ENCODE assay signal across 8 cellular contexts in the genomic region with DNA sequence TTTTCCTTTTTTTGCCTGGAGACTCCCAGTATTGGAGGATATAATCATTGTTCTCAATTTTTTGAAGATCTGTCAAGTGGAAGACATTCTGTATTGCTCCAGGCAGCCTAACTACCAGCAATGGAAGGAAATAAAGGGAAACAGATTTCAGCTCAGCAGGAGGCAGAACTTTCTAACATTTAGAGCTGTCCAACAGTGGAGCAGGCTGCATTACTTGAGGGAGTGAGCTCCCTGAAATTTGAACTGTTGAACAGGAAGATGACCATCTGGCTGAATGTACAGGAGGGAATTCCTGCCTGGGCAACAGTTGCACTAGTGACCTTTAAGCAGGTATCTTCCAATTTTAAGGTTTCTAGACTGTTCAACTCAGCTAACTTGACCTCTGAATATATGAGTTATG. TPM values are rescaled to one million over a fixed set of nuclear protein-coding genes. Genes with fewer than 3 reads are reported as not detected.
DNase-seq lines count a peak whose midpoint lies in the region; ATAC-seq and TF ChIP-seq lines count a peak whose summit lies in the region.

No MANE protein-coding gene starts in this region.

- no peak overlapping the region for H2BK12ac ChIP-seq in mesenchymal stem cell (ENCODE audit: low read length in 2 of 2)

- TF ChIP-seq POLR2A in stomach (IDR thresholded peaks at IDR 0.05): no peak

- H4K91ac ChIP-seq in mesenchymal stem cell (ENCODE audit: low read length): no peak overlapping the region

- H3K18ac ChIP-seq in mesenchymal stem cell (ENCODE audit: low read depth in 1 of 2, low read length in 2 of 2): no peak overlapping the region

- no peak overlapping the region for H2AFZ ChIP-seq in mesenchymal stem cell (ENCODE audit: low read depth, low read length)

- H3K27me3 ChIP-seq in CD4-positive, alpha-beta T cell (ENCODE audit: control insufficient read depth, insufficient read depth, low read length): no peaks in the 10 kb centered on the region
- H3K27me3 ChIP-seq in mesenchymal stem cell (ENCODE audit: control insufficient read depth in 1 of 2, insufficient read depth in 1 of 2, low read length in 2 of 2) (no peaks in the 10 kb centered on the region), stomach (no peaks in the 10 kb centered on the region)

- H3K4me3 ChIP-seq in mesenchymal stem cell (ENCODE audit: insufficient read depth in 1 of 2, low read depth in 1 of 2, low read length in 2 of 2) (no peak overlapping the region), stomach (no peak overlapping the region)

- no peak overlapping the region for H2BK120ac ChIP-seq in mesenchymal stem cell (ENCODE audit: low read depth, low read length)

- CTCF ChIA-PET in CD4-positive, alpha-beta T cell (lab: Charles Lee): interaction anchor here (1.1 to 2.2 kb wide), 3 partner anchors 15 to 112 kb away, joined by 3 to 23 read pairs (median 7); partner anchors contain the start of gene HSPA5

- H3K9me3 ChIP-seq in CD4-positive, alpha-beta T cell (ENCODE audit: control insufficient read depth, low read length): no peaks in the 10 kb centered on the region
- H3K9me3 ChIP-seq in mesenchymal stem cell (ENCODE audit: control insufficient read depth, low read length): no peaks in the 10 kb centered on the region
- no peaks in the 10 kb centered on the region for H3K9me3 ChIP-seq in stomach

- H3K4me2 ChIP-seq in mesenchymal stem cell (ENCODE audit: low read length, poor library complexity, severe bottlenecking): no peak overlapping the region

- no peaks in the 10 kb centered on the region for H3K79me1 ChIP-seq in mesenchymal stem cell (replicated peaks; ENCODE audit: low read length, poor library complexity, severe bottlenecking)

- H3K4me1 ChIP-seq in mesenchymal stem cell (ENCODE audit: control insufficient read depth, insufficient read depth, low read depth, low read length): peaks cover 5% of the 10 kb centered on the region
- H3K4me1 ChIP-seq in stomach: peaks cover 15 to 40% (median 26%) of the 10 kb centered on the region in 4 donors

- H3K9ac ChIP-seq in mesenchymal stem cell (ENCODE audit: low read length): no peak overlapping the region

- H3K23ac ChIP-seq in mesenchymal stem cell (ENCODE audit: low read length in 2 of 2): no peak overlapping the region

- ATAC-seq in CD4-positive, alpha-beta T cell (ENCODE audit: poor library complexity): no peak
- ATAC-seq in activated T-helper 17 cell treated with anti-CD3 and anti-CD28 coated beads, Interleukin-2, amount 50 U/mL, for 72 hours (replicated peaks): no peak
- no peak for ATAC-seq in HG03520 (IDR thresholded peaks at IDR 0.05; ENCODE audit: unreplicated experiment)

- no peak overlapping the region for H2BK15ac ChIP-seq in mesenchymal stem cell (ENCODE audit: low read depth, poor library complexity, severe bottlenecking)

- TF ChIP-seq CTCF in CD4-positive, alpha-beta T cell (IDR thresholded peaks at IDR 0.05): no peak
- TF ChIP-seq CTCF in HFFc6 (IDR thresholded peaks at IDR 0.05): no peak
- no peak for TF ChIP-seq CTCF in stomach (IDR thresholded peaks at IDR 0.05)

- no peak overlapping the region for H3K4ac ChIP-seq in mesenchymal stem cell (ENCODE audit: low read depth in 1 of 2, low read length in 2 of 2)

- POLR2A ChIA-PET in CD4-positive, alpha-beta T cell (lab: Charles Lee): interaction anchor here (0.7 to 6.6 kb wide), 3 partner anchors 19 to 319 kb away, joined by 3 to 80 read pairs (median 9); partner anchors contain the start of genes HSPA5 and RABEPK

- H3K27me3 Mint-ChIP-seq in CD4-positive, alpha-beta T cell: no peaks in the 10 kb centered on the region
- peaks cover 2% of the 10 kb centered on the region for H3K27me3 Mint-ChIP-seq in HFFc6 (ENCODE audit: insufficient read depth)
- no peaks in the 10 kb centered on the region for H3K27me3 Mint-ChIP-seq in activated T-helper 17 cell treated with anti-CD3 and anti-CD28 coated beads, Interleukin-2, amount 50 U/mL, for 72 hours

- H3K14ac ChIP-seq in mesenchymal stem cell (ENCODE audit: low read length in 2 of 2): no peak overlapping the region

- no peaks in the 10 kb centered on the region for H3K9me3 Mint-ChIP-seq in CD4-positive, alpha-beta T cell
- H3K9me3 Mint-ChIP-seq in HFFc6: no peaks in the 10 kb centered on the region
- H3K9me3 Mint-ChIP-seq in activated T-helper 17 cell treated with anti-CD3 and anti-CD28 coated beads, Interleukin-2, amount 50 U/mL, for 72 hours: no peaks in the 10 kb centered on the region

- H2BK5ac ChIP-seq in mesenchymal stem cell (ENCODE audit: low read depth, low read length, poor library complexity, severe bottlenecking): no peak overlapping the region

- peaks cover 36% of the 10 kb centered on the region for H3K36me3 Mint-ChIP-seq in CD4-positive, alpha-beta T cell (ENCODE audit: low read depth)
- peaks cover 7% of the 10 kb centered on the region for H3K36me3 Mint-ChIP-seq in HFFc6 (ENCODE audit: low read depth)
- peaks cover 30% of the 10 kb centered on the region for H3K36me3 Mint-ChIP-seq in activated T-helper 17 cell treated with anti-CD3 and anti-CD28 coated beads, Interleukin-2, amount 50 U/mL, for 72 hours (ENCODE audit: low read depth)

- no peak for DNase-seq in CD4-positive, alpha-beta T cell
- peak; percentile 22 for DNase-seq in HFFc6
- no peak for DNase-seq in mesenchymal stem cell
- DNase-seq in stomach: no peak
- no peak for DNase-seq in NCI-H2107 (lab: John Stamatoyannopoulos, UW)
- DNase-seq in NCI-H345 treated with DMSO at 0.1 percent for 48 hours (lab: John Stamatoyannopoulos, UW; ENCODE audit: unreplicated experiment): no peak

- intact Hi-C loops in CD4-positive, alpha-beta T cell (cut with DNase I, micrococcal nuclease): loop anchor here (5.0 to 10.0 kb wide), 4 partner anchors 54 to 1547 kb away; partner anchors contain the start of genes PSMB7 (in 1 of the 2) and ZBTB43 (in 1 of the 2)
- intact Hi-C loops in stomach (cut with DNase I; ENCODE audit: low total_unique reads): no loop called here

- peak overlapping the region; percentile 41 for H4K8ac ChIP-seq in mesenchymal stem cell (ENCODE audit: low read length)

- peak overlapping the region; percentile 92 for H3K4me3 Mint-ChIP-seq in CD4-positive, alpha-beta T cell
- peak overlapping the region; percentile 92 for H3K4me3 Mint-ChIP-seq in HFFc6
- peak overlapping the region; percentile 96 for H3K4me3 Mint-ChIP-seq in activated T-helper 17 cell treated with anti-CD3 and anti-CD28 coated beads, Interleukin-2, amount 50 U/mL, for 72 hours

- H3K36me3 ChIP-seq in mesenchymal stem cell (ENCODE audit: control insufficient read depth in 1 of 2, insufficient read depth in 2 of 2, low read depth in 1 of 2, low read length in 2 of 2) (peaks cover 9 to 12% of the 10 kb centered on the region in 2 experiments), stomach (peaks cover 0 to 4% (median 2%) of the 10 kb centered on the region in 4 donors)

- no peak overlapping the region for H2AK5ac ChIP-seq in mesenchymal stem cell (ENCODE audit: low read length, severe bottlenecking)

- H3K4me1 Mint-ChIP-seq in CD4-positive, alpha-beta T cell (ENCODE audit: low read depth): peaks cover 44% of the 10 kb centered on the region
- peaks cover 31% of the 10 kb centered on the region for H3K4me1 Mint-ChIP-seq in HFFc6 (ENCODE audit: low read depth)
- H3K4me1 Mint-ChIP-seq in activated T-helper 17 cell treated with anti-CD3 and anti-CD28 coated beads, Interleukin-2, amount 50 U/mL, for 72 hours: peaks cover 29% of the 10 kb centered on the region

- peak overlapping the region; percentile 83 for H3K27ac Mint-ChIP-seq in CD4-positive, alpha-beta T cell
- peak overlapping the region; percentile 57 for H3K27ac Mint-ChIP-seq in HFFc6
- peak overlapping the region; percentile 99 for H3K27ac Mint-ChIP-seq in activated T-helper 17 cell treated with anti-CD3 and anti-CD28 coated beads, Interleukin-2, amount 50 U/mL, for 72 hours

- no peak overlapping the region for H3K27ac ChIP-seq in CD4-positive, alpha-beta T cell (ENCODE audit: low read depth, low read length)
- H3K27ac ChIP-seq in mesenchymal stem cell (ENCODE audit: low read length, poor library complexity, severe bottlenecking): no peak overlapping the region
- peak overlapping the region in 2 of 5 donors; percentile 89 to 93 for H3K27ac ChIP-seq in stomach

- TF ChIP-seq EP300 in stomach (IDR thresholded peaks at IDR 0.05): no peak

RNA-seq across cellular contexts. Expression of gene GAPVD1, which starts 1.1 kb away (rescaled TPM):
- total RNA-seq in CD4-positive, alpha-beta T cell: 10 to 100 TPM; 74.1 to 82.2 TPM
- 10 to 100 TPM; 27.7 to 37.7 (median 34.5) TPM for total RNA-seq in HFFc6 (2021; fragmentation: NEBNext Ultra II Directional; extraction: Animal tissue kit (Norgen Biotek cat#: 25700))
- total RNA-seq in activated T-helper 17 cell treated with anti-CD3 and anti-CD28 coated beads, Interleukin-2, amount 50 U/mL, for 72 hours: 10 to 100 TPM; 51.4 to 60.2 TPM
- polyA plus RNA-seq in mesenchymal stem cell (2013, experiment 1 of 2): 19.1 TPM
- 18.8 TPM for polyA plus RNA-seq in mesenchymal stem cell (2013, experiment 2 of 2)
- 100 to 1,000 TPM in 2 of 5 donors, 10 to 100 TPM in 3; 25.1 to 140 (median 42.6) TPM for total RNA-seq in stomach
- 1 to 10 TPM; 3.9 to 5.0 (median 4.5) TPM for polyA plus RNA-seq in stomach

RNA-seq across cellular contexts. Expression of gene HSPA5, which starts 19.4 kb away (rescaled TPM):
- 100 to 1,000 TPM; 276 to 280 TPM for total RNA-seq in CD4-positive, alpha-beta T cell
- 100 to 1,000 TPM; 495 to 626 (median 613) TPM for total RNA-seq in HFFc6 (2021; fragmentation: NEBNext Ultra II Directional; extraction: Animal tissue kit (Norgen Biotek cat#: 25700))
- total RNA-seq in activated T-helper 17 cell treated with anti-CD3 and anti-CD28 coated beads, Interleukin-2, amount 50 U/mL, for 72 hours: 100 to 1,000 TPM; 107 to 172 TPM
- 408 TPM for polyA plus RNA-seq in mesenchymal stem cell (2013, experiment 1 of 2)
- polyA plus RNA-seq in mesenchymal stem cell (2013, experiment 2 of 2): 401 TPM
- total RNA-seq in stomach: 100 to 1,000 TPM in 3 of 5 donors, 10 to 100 TPM in 2; 40.8 to 142 (median 137) TPM
- 10 to 100 TPM; 21.5 to 99.3 (median 61.0) TPM for polyA plus RNA-seq in stomach
